In genomic region chr6:107704377-107705013, GRCh38 we compare ENCODE assay signal across 8 cellular contexts.
A peak's percentile ranks its signal among the peaks of the same experiment; 100 is the strongest.
DNase-seq lines count a peak whose midpoint lies in the region; ATAC-seq and TF ChIP-seq lines count a peak whose summit lies in the region.

No MANE protein-coding gene starts in this region.

- H4K20me1 ChIP-seq in IMR-90 (ENCODE audit: insufficient read depth, low read length) = no peaks in the 10 kb centered on the region

- H3K9ac ChIP-seq in IMR-90 (ENCODE audit: low read depth, low read length) = no peak overlapping the region

- intact Hi-C loops in IMR-90 (cut with micrococcal nuclease) = loop anchor here (1.0 to 10.0 kb wide), 4 partner anchors 29 to 570 kb away; no protein-coding TSS in a partner anchor

- CTCF ChIA-PET in IMR-90 (lab: Yijun Ruan, JAX) = interaction anchor here (0.6 to 1.7 kb wide), 7 partner anchors 8 to 443 kb away, joined by 3 to 6 read pairs (median 4); no protein-coding TSS in a partner anchor

- H3K4ac ChIP-seq in IMR-90 (ENCODE audit: low read depth, low read length) = no peak overlapping the region; the same call in 1 of the 2 replicates

- DNase-seq in SKM-1 treated with dmso at 0.1 percent for 144 hours (lab: John Stamatoyannopoulos, UW; ENCODE audit: unreplicated experiment) (peak; percentile 49), SKM-1 (lab: John Stamatoyannopoulos, UW; ENCODE audit: unreplicated experiment) (no peak), IMR-90 (peak; percentile 68), germinal center (ENCODE audit: low spot score) (peak; percentile 51), retina (peak; percentile 68), SHP77 treated with DMSO at 0.1 percent for 48 hours (lab: John Stamatoyannopoulos, UW) (no peak)
- no peak for DNase-seq in activated T-cell treated with anti-CD3 and anti-CD28 coated beads, Interleukin-2, amount 50 U/mL, for 48 hours

- no peaks in the 10 kb centered on the region for H3K79me1 ChIP-seq in IMR-90 (ENCODE audit: low read depth in 1 of 2, low read length in 2 of 2)

- TF ChIP-seq CTCF in IMR-90 (conservative IDR thresholded peaks at IDR 0.05; ENCODE audit: low read depth, low read length) (peak; percentile 82), VCaP (conservative IDR thresholded peaks at IDR 0.05) (peak; percentile 84)

- H3K9me3 ChIP-seq in IMR-90 (ENCODE audit: control insufficient read depth, insufficient read depth, low read length) = no peaks in the 10 kb centered on the region

- H2BK15ac ChIP-seq in IMR-90 (ENCODE audit: low read depth, low read length) = no peak overlapping the region

- no peak overlapping the region for H3K27ac ChIP-seq in IMR-90 (ENCODE audit: insufficient read depth, low read length)
- H3K27ac ChIP-seq in VCaP = no peak overlapping the region

- H3K14ac ChIP-seq in IMR-90 (replicated peaks; ENCODE audit: low read depth, low read length) = 0 out of 2 replicates have a peak overlapping the region, but pooled peaks have one; percentile 10

- H2AK5ac ChIP-seq in IMR-90 (ENCODE audit: low read depth, low read length) = peak overlapping the region; percentile 55; the same call in 1 of the 2 replicates

- no peak overlapping the region for H4K5ac ChIP-seq in IMR-90 (ENCODE audit: low read depth, low read length)

- no peaks in the 10 kb centered on the region for H3K4me1 ChIP-seq in IMR-90 (ENCODE audit: control insufficient read depth, insufficient read depth, low read length)

- ATAC-seq in IMR-90 (ENCODE audit: low read depth) = peak; percentile 89

- POLR2A ChIA-PET in IMR-90 (lab: Charles Lee; ENCODE audit: unreplicated experiment) = no interaction called here

- in situ Hi-C loops in IMR-90 (cut with MboI; ENCODE audit: low sequenced_read_pairs) = loop anchor here (5.0 kb wide), 1 partner anchor 32 kb away; no protein-coding TSS in a partner anchor

- no peak overlapping the region for H4K91ac ChIP-seq in IMR-90 (ENCODE audit: insufficient read depth, low read depth, low read length)

- peak; percentile 78 for TF ChIP-seq RAD21 in IMR-90 (IDR thresholded peaks at IDR 0.05; ENCODE audit: low read length)

- H3K18ac ChIP-seq in IMR-90 (ENCODE audit: low read depth, low read length) = no peak overlapping the region

- no peaks in the 10 kb centered on the region for H3K36me3 ChIP-seq in IMR-90 (ENCODE audit: control insufficient read depth, insufficient read depth, low read length)

- H3K4me2 ChIP-seq in IMR-90 (ENCODE audit: low read depth, low read length) = peak overlapping the region; percentile 86

- no peak overlapping the region for H2AK9ac ChIP-seq in IMR-90 (replicated peaks; ENCODE audit: low read depth, low read length, poor library complexity)

- no peak overlapping the region for H2AFZ ChIP-seq in IMR-90 (replicated peaks; ENCODE audit: low read length, poor library complexity)

- H4K8ac ChIP-seq in IMR-90 (ENCODE audit: low read depth in 2 of 2, low read length in 2 of 2) = no peak overlapping the region; a peak in 1 of 4 replicates

- H3K4me3 ChIP-seq in IMR-90 (ENCODE audit: insufficient read depth, low read depth, low read length) = no peak overlapping the region

- no peak overlapping the region for H3K56ac ChIP-seq in IMR-90 (ENCODE audit: extremely low read depth, insufficient read depth, low read length)

- peak overlapping the region; percentile 21; the same call in 1 of the 2 replicates for H2BK20ac ChIP-seq in IMR-90 (ENCODE audit: low read depth, low read length)

- no peak for TF ChIP-seq POLR2A in IMR-90 (IDR thresholded peaks at IDR 0.05; ENCODE audit: low read depth, low read length)

- BruUV-seq in IMR-90 (replicated peaks; lab: Mats Ljungman, UMichigan) = no TSS peak

- H3K9me1 ChIP-seq in IMR-90 (ENCODE audit: insufficient read depth, low read length) = peaks cover 2% of the 10 kb centered on the region; the same call in 1 of the 2 replicates

- H2BK120ac ChIP-seq in IMR-90 (ENCODE audit: low read depth, low read length) = peak overlapping the region; percentile 20; the same call in 1 of the 2 replicates

- H2BK5ac ChIP-seq in IMR-90 (ENCODE audit: low read depth, low read length, poor library complexity, severe bottlenecking) = no peak overlapping the region

- no peak overlapping the region for H3K23ac ChIP-seq in IMR-90 (ENCODE audit: low read depth, low read length)

- WGBS in IMR-90 (ENCODE audit: extremely low coverage in 2 of 2, insufficient read length in 1 of 2), 2 experiments = no CpG with 5 or more reads among the region's 7 CpGs

- dilution Hi-C loops in IMR-90 (cut with HindIII; ENCODE audit: low sequenced_read_pairs, unreplicated experiment) = no loop called here

- H3K27me3 ChIP-seq in IMR-90 (ENCODE audit: control insufficient read depth, insufficient read depth, low read length) = 0 out of 2 replicates have a peak, but pooled peaks cover 4% of the 10 kb centered on the region

TF ChIP-seq in IMR-90, 13 proteins besides CTCF, POLR2A, EP300 and RAD21:
- no peak for TF ChIP-seq CEBPB (IDR thresholded peaks at IDR 0.05; ENCODE audit: low read depth, low read length)
- no peak for TF ChIP-seq FOS (IDR thresholded peaks at IDR 0.05; ENCODE audit: low read depth, low read length)
- peak; percentile 86 for TF ChIP-seq SMC3 (IDR thresholded peaks at IDR 0.05; ENCODE audit: low read depth, low read length)
- no peak for TF ChIP-seq RFX5 (IDR thresholded peaks at IDR 0.05; ENCODE audit: low read depth, low read length)
- no peak for TF ChIP-seq BHLHE40 (IDR thresholded peaks at IDR 0.05; ENCODE audit: low read depth, low read length)
- no peak for TF ChIP-seq MAFK (IDR thresholded peaks at IDR 0.05; ENCODE audit: low read depth, low read length)

Comparison
In these comparisons a context has a peak if more than half of its experiments do, and no peak if none do; other contexts are left out.
1. DNase-seq: peak in SKM-1 treated with dmso at 0.1 percent for 144 hours (single experiment), IMR-90 (single experiment), germinal center (single experiment) and retina (single experiment); none in SKM-1 (single experiment), activated T-cell treated with anti-CD3 and anti-CD28 coated beads, Interleukin-2, amount 50 U/mL, for 48 hours (0 of 2) and SHP77 treated with DMSO at 0.1 percent for 48 hours (single experiment).